In genomic region chr3:126081618-126082333, GRCh38 we compare ENCODE assay signal across 8 cellular contexts. TPM values are rescaled to one million over a fixed set of nuclear protein-coding genes. Genes with fewer than 3 reads are reported as not detected.
DNase-seq lines count a peak whose midpoint lies in the region; ATAC-seq and TF ChIP-seq lines count a peak whose summit lies in the region.

No MANE protein-coding gene starts in this region.

- peak; percentile 73 for DNase-seq in EH (ENCODE audit: low read depth)
- peak; percentile 97 for DNase-seq in RPMI7951 (ENCODE audit: low read depth)
- peak; percentile 37 for DNase-seq in fibroblast of gingiva (ENCODE audit: low read depth)
- peak; percentile 8 for DNase-seq in stimulated activated naive CD8-positive, alpha-beta T cell treated with anti-CD3 and anti-CD28 coated beads, Interleukin-15, Interleukin-2, amounts not matched to agents 100 U/mL and 50 U/mL, for 24 hours
- no peak for DNase-seq in GM10248 (ENCODE audit: extremely low spot score)

- no peak overlapping the region for H3K27ac ChIP-seq in 22Rv1

- ATAC-seq in stimulated activated naive CD8-positive, alpha-beta T cell treated with anti-CD3 and anti-CD28 coated beads, Interleukin-15, Interleukin-2, amounts not matched to agents 100 U/mL and 50 U/mL, for 24 hours: no peak
- no peak for ATAC-seq in GM21529 (IDR thresholded peaks at IDR 0.05; ENCODE audit: unreplicated experiment)
- no peak for ATAC-seq in HG03175 (IDR thresholded peaks at IDR 0.05; ENCODE audit: unreplicated experiment)

- POLR2A ChIA-PET in GM10248 (lab: Yijun Ruan, JAX): no interaction called here

- CTCF ChIA-PET in GM10248 (lab: Yijun Ruan, JAX): interaction anchor here (1.2 to 2.0 kb wide), 2 partner anchors 12 to 21 kb away, joined by 3 to 6 read pairs; no protein-coding TSS in a partner anchor

- TF ChIP-seq CTCF in 22Rv1 (IDR thresholded peaks at IDR 0.05) (peak; percentile 30), GM10248 (IDR thresholded peaks at IDR 0.05; ENCODE audit: control extremely low read depth, extremely low read depth, low read depth, missing control alignments) (no peak)

RNA-seq across cellular contexts. Expression of gene SLC41A3, which starts 2.1 kb away (rescaled TPM):
- total RNA-seq in RPMI7951 (2014; rRNA removed; shearing (Covaris generic)): 32.7 and 33.6 TPM in 2 replicates
